In the genomic region with DNA sequence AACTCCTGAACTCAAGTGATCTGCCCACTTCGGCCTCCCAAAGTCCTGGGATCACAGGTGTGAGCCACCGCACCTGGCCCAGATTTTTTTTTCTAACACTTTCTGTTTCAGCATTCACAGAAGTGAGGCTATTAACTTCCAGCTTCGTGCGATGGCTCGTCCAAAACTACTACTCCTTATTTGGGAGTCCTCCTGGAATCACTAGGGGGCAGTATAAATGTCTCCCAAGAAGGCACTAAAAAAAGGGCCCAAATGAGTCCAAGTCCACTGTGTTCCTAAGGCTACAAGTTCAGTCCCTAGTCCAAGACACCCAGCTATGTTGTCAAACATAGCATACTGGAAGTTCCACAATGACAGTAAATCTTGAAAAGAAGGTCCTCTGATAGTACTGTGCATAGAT, we compare ENCODE assay signal across 11 cellular contexts.
DNase-seq lines count a peak whose midpoint lies in the region; ATAC-seq and TF ChIP-seq lines count a peak whose summit lies in the region.
"Had no signal": no experiment of that assay in that cellular context is flagged by ENCODE, and none has a peak within 500 bp of the region (broad histone marks: within the 10 kb centered on the region; RNA-seq: fewer than 3 reads in every experiment).

No MANE protein-coding gene starts in this region.

- no peak overlapping the region for H3K4me3 ChIP-seq in GM12864 (ENCODE audit: low read depth, low read length)

- H3K9me3 Mint-ChIP-seq in chondrocyte (ENCODE audit: low read depth), result no peaks in the 10 kb centered on the region
- H3K9me3 Mint-ChIP-seq in osteocyte (ENCODE audit: unreplicated experiment), result no peaks in the 10 kb centered on the region
- H3K9me3 Mint-ChIP-seq: activated CD4-positive, alpha-beta T cell treated with anti-CD3 and anti-CD28 coated beads, Interleukin-2, amount 10 ng/mL, durations not matched to agents 7 days and 5 days had no signal

- H3K27ac Mint-ChIP-seq in chondrocyte (ENCODE audit: unreplicated experiment) (no peak overlapping the region), osteocyte (ENCODE audit: unreplicated experiment) (no peak overlapping the region)
- H3K27ac Mint-ChIP-seq: activated CD4-positive, alpha-beta T cell treated with anti-CD3 and anti-CD28 coated beads, Interleukin-2, amount 10 ng/mL, durations not matched to agents 7 days and 5 days had no signal

- no peak for DNase-seq in GM12864 (ENCODE audit: low read depth)
- no peak for DNase-seq in chondrocyte (ENCODE audit: low spot score)
- no peak for DNase-seq in osteocyte (ENCODE audit: extremely low spot score, unreplicated experiment)
- no peak for DNase-seq in NCI-H187 (lab: John Stamatoyannopoulos, UW)
- no peak for DNase-seq in left colon
- no peak for DNase-seq in COR-L47 (lab: John Stamatoyannopoulos, UW)
- DNase-seq: activated CD4-positive, alpha-beta T cell treated with anti-CD3 and anti-CD28 coated beads, Interleukin-2, amount 10 ng/mL, durations not matched to agents 7 days and 5 days; mesenchymal stem cell; NCI-H187 treated with DMSO at 0.1 percent for 48 hours; RPMI8226 had no signal

- H3K4me3 Mint-ChIP-seq in chondrocyte (ENCODE audit: unreplicated experiment), result no peak overlapping the region
- no peak overlapping the region for H3K4me3 Mint-ChIP-seq in osteocyte (ENCODE audit: unreplicated experiment)
- H3K4me3 Mint-ChIP-seq: activated CD4-positive, alpha-beta T cell treated with anti-CD3 and anti-CD28 coated beads, Interleukin-2, amount 10 ng/mL, durations not matched to agents 7 days and 5 days had no signal

- no peaks in the 10 kb centered on the region for H3K36me3 Mint-ChIP-seq in chondrocyte (ENCODE audit: low read depth)
- H3K36me3 Mint-ChIP-seq in osteocyte (ENCODE audit: unreplicated experiment), result no peaks in the 10 kb centered on the region

- TF ChIP-seq CTCF in GM12864 (IDR thresholded peaks at IDR 0.05; ENCODE audit: low read depth, low read length, missing control alignments) (peak; percentile 37), LNCAP (IDR thresholded peaks at IDR 0.05) (peak; percentile 27; the same call in 1 of the 2 replicates), chondrocyte (IDR thresholded peaks at IDR 0.05) (peak; percentile 60), osteocyte (IDR thresholded peaks at IDR 0.05) (peak; percentile 13)

- ATAC-seq in left colon, result no peak

- H3K27me3 Mint-ChIP-seq in chondrocyte (ENCODE audit: low read depth) (no peaks in the 10 kb centered on the region), osteocyte (ENCODE audit: unreplicated experiment) (no peaks in the 10 kb centered on the region)
- H3K27me3 Mint-ChIP-seq: activated CD4-positive, alpha-beta T cell treated with anti-CD3 and anti-CD28 coated beads, Interleukin-2, amount 10 ng/mL, durations not matched to agents 7 days and 5 days had no signal

- intact Hi-C loops in left colon (cut with DNase I, micrococcal nuclease), result no loop called here

- peaks cover 5% of the 10 kb centered on the region for H3K4me1 Mint-ChIP-seq in chondrocyte (ENCODE audit: low read depth)
- peaks cover 4% of the 10 kb centered on the region for H3K4me1 Mint-ChIP-seq in osteocyte (ENCODE audit: unreplicated experiment)
- H3K4me1 Mint-ChIP-seq: activated CD4-positive, alpha-beta T cell treated with anti-CD3 and anti-CD28 coated beads, Interleukin-2, amount 10 ng/mL, durations not matched to agents 7 days and 5 days had no signal
